In genomic region chr13:32409561-32410440, GRCh38 we compare ENCODE assay signal across 8 cellular contexts. TPM values are rescaled to one million over a fixed set of nuclear protein-coding genes. Genes with fewer than 3 reads are reported as not detected.
A peak's percentile ranks its signal among the peaks of the same experiment; 100 is the strongest.
DNase-seq lines count a peak whose midpoint lies in the region; ATAC-seq and TF ChIP-seq lines count a peak whose summit lies in the region.
"Had no signal": no experiment of that assay in that cellular context is flagged by ENCODE, and none has a peak within 500 bp of the region (broad histone marks: within the 10 kb centered on the region; RNA-seq: fewer than 3 reads in every experiment).

No MANE protein-coding gene starts in this region.

- no peak for TF ChIP-seq CTCF in coronary artery (IDR thresholded peaks at IDR 0.05)
- no peak for TF ChIP-seq CTCF in thyroid gland (IDR thresholded peaks at IDR 0.05)

- no peaks in the 10 kb centered on the region for H3K9me3 ChIP-seq in thyroid gland

- WGBS in thyroid gland, 2 donors = 42 to 44% methylated on average over 27 of the region's 27 CpGs

- intact Hi-C loops in thyroid gland (cut with DNase I) = no loop called here

- ATAC-seq in HG02981 (IDR thresholded peaks at IDR 0.05; ENCODE audit: unreplicated experiment) (no peak), GM21786 (IDR thresholded peaks at IDR 0.05; ENCODE audit: unreplicated experiment) (no peak)

- no peaks in the 10 kb centered on the region for H3K27me3 ChIP-seq in thyroid gland

- DNase-seq in M059J (ENCODE audit: low read depth) (peak; percentile 48), coronary artery (ENCODE audit: low spot score) (no peak), left kidney (ENCODE audit: low read depth, low spot score) (peak; percentile 69), thyroid gland (peak; percentile 54 to 72), D341Med (ENCODE audit: low spot score) (no peak)
- DNase-seq: MM.1S had no signal

- TF ChIP-seq POLR2A in thyroid gland (IDR thresholded peaks at IDR 0.05) = no peak

- peak overlapping the region in 1 of 2 donors; percentile 24 for H3K27ac ChIP-seq in coronary artery
- H3K27ac ChIP-seq in thyroid gland = peak overlapping the region; percentile 26 to 65 (median 42)

- H3K4me1 ChIP-seq in thyroid gland = peaks cover 7 to 12% of the 10 kb centered on the region in 2 donors

- H3K36me3 ChIP-seq in thyroid gland = no peaks in the 10 kb centered on the region

- H3K4me3 ChIP-seq in coronary artery = peak overlapping the region; percentile 38
- H3K4me3 ChIP-seq in thyroid gland (replicated peaks in 1 of 3) = no peak overlapping the region

RNA-seq across cellular contexts. Expression of gene N4BP2L1, which starts 18.1 kb away (rescaled TPM):
- 0.66 and 2.1 TPM in 2 replicates for total RNA-seq in M059J (2014; rRNA removed; shearing (Covaris generic))
- 10 to 100 TPM; 15.0 to 38.7 (median 23.8) TPM for total RNA-seq in thyroid gland

Comparison
In these comparisons a context has a peak if more than half of its experiments do, and no peak if none do; other contexts are left out.
1. DNase-seq: peak in M059J (single experiment), left kidney (single experiment) and thyroid gland (2 of 2); none in coronary artery (single experiment) and D341Med (single experiment).